8 cellular contexts compared by ENCODE assay signal in the genomic region with DNA sequence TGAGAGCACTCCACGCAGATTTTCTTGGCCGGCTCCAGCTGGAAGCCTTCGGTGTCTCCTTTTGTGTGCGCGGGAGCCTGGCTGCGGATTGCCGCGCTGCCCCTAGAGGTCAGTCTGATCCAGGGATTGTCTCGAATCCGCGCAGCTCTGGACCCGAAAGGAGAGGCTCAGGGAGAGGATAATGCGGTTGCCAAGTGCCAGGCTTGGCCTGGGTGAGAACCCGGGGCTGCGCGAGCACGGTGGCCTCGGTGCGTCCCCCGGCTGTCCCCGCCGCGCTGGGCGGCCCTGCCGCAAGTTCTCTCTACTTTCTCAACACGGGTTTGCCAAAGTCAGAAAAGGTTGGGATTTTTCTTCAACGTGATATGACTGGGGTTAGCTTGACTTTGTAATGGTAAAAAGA.
DNase-seq lines count a peak whose midpoint lies in the region; ATAC-seq, FAIRE-seq and TF ChIP-seq lines count a peak whose summit lies in the region.

No MANE protein-coding gene starts in this region.

- H3K4me3 Mint-ChIP-seq in MCF 10A (ENCODE audit: unreplicated experiment), result no peak overlapping the region

- H3K9me3 ChIP-seq in GM23248 (ENCODE audit: low read depth) (no peaks in the 10 kb centered on the region), kidney (ENCODE audit: control insufficient read depth in 1 of 2, low read length in 2 of 2) (no peaks in the 10 kb centered on the region), thyroid gland (no peaks in the 10 kb centered on the region)

- peak overlapping the region; percentile 26 for H3K4me2 ChIP-seq in GM23248 (ENCODE audit: unreplicated experiment)

- H3K79me2 ChIP-seq in GM23248 (ENCODE audit: insufficient read depth), result no peaks in the 10 kb centered on the region

- H3K36me3 Mint-ChIP-seq in MCF 10A (ENCODE audit: insufficient read depth, unreplicated experiment), result no peaks in the 10 kb centered on the region

- H3K4me1 Mint-ChIP-seq in MCF 10A (ENCODE audit: insufficient read depth, unreplicated experiment), result no peaks in the 10 kb centered on the region

- CTCF ChIA-PET in MCF 10A (lab: Yijun Ruan, JAX), result interaction anchor here (0.6 to 4.8 kb wide), 56 partner anchors 8 to 1502 kb away, joined by 3 to 44 read pairs (median 3); no protein-coding TSS in a partner anchor

- in situ Hi-C loops in GM23248 (cut with MboI), result no loop called here

- H3K9me2 ChIP-seq in GM23248 (ENCODE audit: insufficient read depth), result no peaks in the 10 kb centered on the region

- peak; percentile 84 for DNase-seq in AG20443 (ENCODE audit: low spot score)
- peak; percentile 71 for DNase-seq in GM23248
- peak; percentile 64 for DNase-seq in NCI-H446 treated with DMSO at 0.1 percent for 48 hours (lab: John Stamatoyannopoulos, UW)
- DNase-seq in MCF 10A (ENCODE audit: unreplicated experiment), result peak; percentile 64
- DNase-seq in kidney, result peak; percentile 76
- peak; percentile 54 to 68 for DNase-seq in thyroid gland
- no peak for DNase-seq in GM19240 (ENCODE audit: insufficient read length, low spot score)

- H3K36me3 ChIP-seq in GM23248 (ENCODE audit: low read depth) (no peaks in the 10 kb centered on the region), kidney (ENCODE audit: control insufficient read depth in 1 of 2, insufficient read depth in 2 of 2, low read length in 2 of 2) (no peaks in the 10 kb centered on the region), thyroid gland (no peaks in the 10 kb centered on the region)

- H3K27me3 Mint-ChIP-seq in MCF 10A (ENCODE audit: insufficient read depth, unreplicated experiment), result peaks cover 22% of the 10 kb centered on the region

- H3K27ac ChIP-seq in GM23248 (no peak overlapping the region), kidney (ENCODE audit: low read depth in 2 of 2, low read length in 2 of 2) (no peak overlapping the region), thyroid gland (no peak overlapping the region)

- BruUV-seq in MCF 10A (replicated peaks; lab: Mats Ljungman, UMichigan), result no TSS peak

- H4K20me1 ChIP-seq in GM23248 (ENCODE audit: insufficient read depth), result no peaks in the 10 kb centered on the region

- no peaks in the 10 kb centered on the region for H3F3A ChIP-seq in GM23248 (ENCODE audit: insufficient read depth)

- TF ChIP-seq CTCF in MCF 10A (IDR thresholded peaks at IDR 0.05; ENCODE audit: unreplicated experiment) (peak; percentile 67), kidney (IDR thresholded peaks at IDR 0.05; ENCODE audit: borderline replicate concordance, extremely low read depth, insufficient read depth) (peak; percentile 49), thyroid gland (IDR thresholded peaks at IDR 0.05) (peak in 5 of 6 experiments; percentile 36 to 76 (median 55))

- H3K4me1 ChIP-seq in GM23248 (ENCODE audit: insufficient read depth), result no peaks in the 10 kb centered on the region
- H3K4me1 ChIP-seq in kidney (ENCODE audit: control insufficient read depth in 1 of 2, insufficient read depth in 1 of 2, low read depth in 1 of 2, low read length in 2 of 2), result no peaks in the 10 kb centered on the region
- no peaks in the 10 kb centered on the region for H3K4me1 ChIP-seq in thyroid gland

- no peaks in the 10 kb centered on the region for H3K9me3 Mint-ChIP-seq in MCF 10A (ENCODE audit: unreplicated experiment)

- WGBS in GM23248 (ENCODE audit: low coverage in 1 of 2, low lambda C conversion rate in 2 of 2, missing lambda C conversion rate in 2 of 2), 2 experiments, result 5 to 6% methylated on average over 27 of the region's 27 CpGs
- 3 to 6% methylated on average over 23 to 27 of the region's 27 CpGs for WGBS in thyroid gland, 2 donors

- no peak for ATAC-seq in HG03442 (IDR thresholded peaks at IDR 0.05; ENCODE audit: unreplicated experiment)

- POLR2A ChIA-PET in MCF 10A (lab: Yijun Ruan, JAX), result no interaction called here

- H3K9ac ChIP-seq in GM23248 (no peak overlapping the region), kidney (ENCODE audit: low read length in 2 of 2) (no peak overlapping the region)

- intact Hi-C loops in MCF 10A (cut with micrococcal nuclease), result loop anchor here (1.0 to 5.0 kb wide), 5 partner anchors 180 to 543 kb away; no protein-coding TSS in a partner anchor
- intact Hi-C loops in kidney (cut with DNase I), result no loop called here
- intact Hi-C loops in thyroid gland (cut with DNase I), result no loop called here

- H3K27ac Mint-ChIP-seq in MCF 10A (ENCODE audit: low read depth, unreplicated experiment), result no peak overlapping the region

- 0 out of 2 replicates have a peak overlapping the region, but pooled peaks have one; percentile 23 for H2AFZ ChIP-seq in GM23248

- TF ChIP-seq POLR2A in thyroid gland (IDR thresholded peaks at IDR 0.05), result no peak

- H3K4me3 ChIP-seq in GM23248, result no peak overlapping the region
- no peak overlapping the region for H3K4me3 ChIP-seq in kidney (ENCODE audit: low read length in 2 of 2)
- no peak overlapping the region for H3K4me3 ChIP-seq in thyroid gland (replicated peaks in 1 of 3)

- no peaks in the 10 kb centered on the region; the same call in 1 of the 2 replicates for H3K27me3 ChIP-seq in GM23248 (replicated peaks; ENCODE audit: insufficient read depth)
- no peaks in the 10 kb centered on the region for H3K27me3 ChIP-seq in thyroid gland

- no peak for FAIRE-seq in kidney (lab: Jason Lieb, UNC)
